10 cellular contexts compared by ENCODE assay signal in the genomic region with DNA sequence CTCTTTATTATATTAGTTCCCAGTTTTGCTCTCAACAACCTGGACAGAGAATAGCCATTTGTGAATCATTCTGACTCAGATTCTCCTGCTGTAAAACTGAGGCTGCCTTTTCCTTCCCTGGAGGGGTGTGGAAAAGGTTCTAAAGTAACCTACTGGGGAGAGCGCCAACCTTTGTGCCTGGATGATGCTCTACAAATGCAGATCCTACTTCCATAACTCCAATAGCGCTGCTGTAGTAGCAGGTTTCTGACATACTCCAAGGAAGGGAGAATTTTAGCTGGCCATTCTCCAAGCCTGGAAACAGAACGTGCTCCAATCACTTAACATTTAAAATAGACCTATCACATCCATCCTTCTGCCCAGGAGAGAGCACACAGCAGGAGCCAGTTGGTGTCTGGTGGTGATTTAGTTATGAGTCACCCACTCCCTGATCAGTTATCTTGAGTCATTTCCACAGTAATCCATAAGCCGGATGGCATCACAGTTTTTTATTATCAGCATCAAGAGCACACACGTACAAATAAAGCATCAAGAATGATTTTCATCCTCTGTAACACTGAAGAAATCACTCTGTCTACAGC. TPM values are rescaled to one million over a fixed set of nuclear protein-coding genes. Genes with fewer than 3 reads are reported as not detected.
DNase-seq lines count a peak whose midpoint lies in the region; ATAC-seq and TF ChIP-seq lines count a peak whose summit lies in the region.
"Had no signal": no experiment of that assay in that cellular context is flagged by ENCODE, and none has a peak within 500 bp of the region (broad histone marks: within the 10 kb centered on the region; RNA-seq: fewer than 3 reads in every experiment).

No MANE protein-coding gene starts in this region.

- TF ChIP-seq CTCF in brain (conservative IDR thresholded peaks at IDR 0.05) = no peak

- H3K9me3 Mint-ChIP-seq in brain = no peaks in the 10 kb centered on the region
- H3K9me3 Mint-ChIP-seq in activated CD8-positive, alpha-beta T cell treated with anti-CD3 and anti-CD28 coated beads, Interleukin-2, amount 10 ng/mL, durations not matched to agents 7 days and 5 days (ENCODE audit: insufficient read depth) = no peaks in the 10 kb centered on the region
- H3K9me3 Mint-ChIP-seq: stimulated activated naive CD8-positive, alpha-beta T cell treated with anti-CD3 and anti-CD28 coated beads, Interleukin-15, Interleukin-2, amounts not matched to agents 100 ng/mL and 50 ng/mL, for 24 hours had no signal

- H3K9me3 ChIP-seq in MG63 (no peaks in the 10 kb centered on the region), neuronal stem cell (replicated peaks in 1 of 2; ENCODE audit: control insufficient read depth in 2 of 2, insufficient read depth in 1 of 2, low read depth in 1 of 2, low read length in 2 of 2) (no peaks in the 10 kb centered on the region)
- H3K9me3 ChIP-seq: gastrocnemius medialis had no signal

- H3K9ac ChIP-seq in neuronal stem cell (ENCODE audit: low read depth, low read length, poor library complexity) = no peak overlapping the region

- H3K4me1 Mint-ChIP-seq in brain = peaks cover 28% of the 10 kb centered on the region
- H3K4me1 Mint-ChIP-seq in activated CD8-positive, alpha-beta T cell treated with anti-CD3 and anti-CD28 coated beads, Interleukin-2, amount 10 ng/mL, durations not matched to agents 7 days and 5 days (ENCODE audit: low read depth) = no peaks in the 10 kb centered on the region

- H3K79me1 ChIP-seq in neuronal stem cell (ENCODE audit: low read depth, low read length) = no peaks in the 10 kb centered on the region

- H3K4me1 ChIP-seq in neuronal stem cell (ENCODE audit: control insufficient read depth in 2 of 2, insufficient read depth in 1 of 2, low read depth in 1 of 2, low read length in 2 of 2) = peaks cover 2 to 3% of the 10 kb centered on the region in 2 donors
- H3K4me1 ChIP-seq: gastrocnemius medialis had no signal

- no peak overlapping the region for H2BK120ac ChIP-seq in neuronal stem cell (ENCODE audit: low read depth, low read length)

- ATAC-seq in activated CD8-positive, alpha-beta T cell treated with anti-CD3 and anti-CD28 coated beads, Interleukin-2, amount 10 ng/mL, durations not matched to agents 7 days and 5 days = no peak
- ATAC-seq: gastrocnemius medialis had no signal

- no peak overlapping the region for H4K8ac ChIP-seq in neuronal stem cell (ENCODE audit: low read depth, low read length)

- H2AFZ ChIP-seq in neuronal stem cell (ENCODE audit: low read length) = peak overlapping the region; percentile 13

- H3K36me3 ChIP-seq in MG63 (no peaks in the 10 kb centered on the region), neuronal stem cell (replicated peaks in 1 of 2; ENCODE audit: control insufficient read depth in 2 of 2, insufficient read depth in 2 of 2, low read length in 2 of 2) (no peaks in the 10 kb centered on the region)
- H3K36me3 ChIP-seq: gastrocnemius medialis had no signal

- H3K4me2 ChIP-seq in neuronal stem cell (ENCODE audit: insufficient read depth, low read length, poor library complexity, severe bottlenecking) = no peak overlapping the region

- H3K23ac ChIP-seq in neuronal stem cell (ENCODE audit: low read depth, low read length, poor library complexity) = no peak overlapping the region

- H3K14ac ChIP-seq in neuronal stem cell (ENCODE audit: low read length) = no peak overlapping the region

- POLR2A ChIA-PET in activated CD8-positive, alpha-beta T cell treated with anti-CD3 and anti-CD28 coated beads, Interleukin-2, amount 10 ng/mL, durations not matched to agents 7 days and 5 days (lab: Charles Lee) = no interaction called here

- no peak overlapping the region for H2BK12ac ChIP-seq in neuronal stem cell (ENCODE audit: low read length)

- H3K27me3 Mint-ChIP-seq in brain = peaks cover 3% of the 10 kb centered on the region
- peaks cover 11% of the 10 kb centered on the region for H3K27me3 Mint-ChIP-seq in activated CD8-positive, alpha-beta T cell treated with anti-CD3 and anti-CD28 coated beads, Interleukin-2, amount 10 ng/mL, durations not matched to agents 7 days and 5 days (ENCODE audit: low read depth)

- no peak overlapping the region for H3K4me3 ChIP-seq in MG63
- no peak overlapping the region for H3K4me3 ChIP-seq in neuronal stem cell (ENCODE audit: low read length in 2 of 2)
- H3K4me3 ChIP-seq: gastrocnemius medialis had no signal

- H3K27ac Mint-ChIP-seq in brain = peak overlapping the region in 3 of 5 experiments; percentile 7 to 87 (median 81)
- H3K27ac Mint-ChIP-seq in activated CD8-positive, alpha-beta T cell treated with anti-CD3 and anti-CD28 coated beads, Interleukin-2, amount 10 ng/mL, durations not matched to agents 7 days and 5 days = no peak overlapping the region
- H3K27ac Mint-ChIP-seq: stimulated activated naive CD8-positive, alpha-beta T cell treated with anti-CD3 and anti-CD28 coated beads, Interleukin-15, Interleukin-2, amounts not matched to agents 100 ng/mL and 50 ng/mL, for 24 hours had no signal

- no peak overlapping the region for H3K4me3 Mint-ChIP-seq in brain
- H3K4me3 Mint-ChIP-seq in activated CD8-positive, alpha-beta T cell treated with anti-CD3 and anti-CD28 coated beads, Interleukin-2, amount 10 ng/mL, durations not matched to agents 7 days and 5 days = no peak overlapping the region
- H3K4me3 Mint-ChIP-seq: stimulated activated naive CD8-positive, alpha-beta T cell treated with anti-CD3 and anti-CD28 coated beads, Interleukin-15, Interleukin-2, amounts not matched to agents 100 ng/mL and 50 ng/mL, for 24 hours had no signal

- no CpG with 5 or more reads among the region's 5 CpGs for WGBS in neuronal stem cell (ENCODE audit: extremely low coverage in 2 of 2, insufficient read length in 2 of 2, insufficient replicate concordance in 1 of 2), 2 donors

- H3K36me3 Mint-ChIP-seq in brain = no peaks in the 10 kb centered on the region
- no peaks in the 10 kb centered on the region for H3K36me3 Mint-ChIP-seq in activated CD8-positive, alpha-beta T cell treated with anti-CD3 and anti-CD28 coated beads, Interleukin-2, amount 10 ng/mL, durations not matched to agents 7 days and 5 days (ENCODE audit: low read depth)

- H3K27me3 ChIP-seq in MG63 (no peaks in the 10 kb centered on the region), neuronal stem cell (ENCODE audit: control insufficient read depth in 3 of 3, insufficient read depth in 3 of 3, low read depth in 1 of 3, low read length in 3 of 3) (no peaks in the 10 kb centered on the region)
- H3K27me3 ChIP-seq: gastrocnemius medialis had no signal

- no peak overlapping the region for H3K27ac ChIP-seq in neuronal stem cell (replicated peaks; ENCODE audit: low read length)
- H3K27ac ChIP-seq: gastrocnemius medialis had no signal

- no peak overlapping the region for H4K91ac ChIP-seq in neuronal stem cell (ENCODE audit: low read depth, low read length, poor library complexity)

- CTCF ChIA-PET in activated CD8-positive, alpha-beta T cell treated with anti-CD3 and anti-CD28 coated beads, Interleukin-2, amount 10 ng/mL, durations not matched to agents 7 days and 5 days (lab: Charles Lee) = interaction anchor here (1.2 kb wide), 1 partner anchor 9 kb away, joined by 3 read pairs; no protein-coding TSS in a partner anchor

- H2AK5ac ChIP-seq in neuronal stem cell (ENCODE audit: low read depth, low read length) = no peak overlapping the region

- H3K18ac ChIP-seq in neuronal stem cell (ENCODE audit: low read length) = no peak overlapping the region

- H3K4ac ChIP-seq in neuronal stem cell (ENCODE audit: low read length) = no peak overlapping the region

- no peak overlapping the region for H2BK15ac ChIP-seq in neuronal stem cell (ENCODE audit: low read length)

- peak; percentile 86 for DNase-seq in EH (ENCODE audit: low read depth)
- peak; percentile 82 for DNase-seq in MG63
- no peak for DNase-seq in neuronal stem cell (ENCODE audit: low spot score)
- DNase-seq in activated CD8-positive, alpha-beta T cell treated with anti-CD3 and anti-CD28 coated beads, Interleukin-2, amount 10 ng/mL, durations not matched to agents 7 days and 5 days = no peak
- no peak for DNase-seq in NCI-H187 treated with DMSO at 0.1 percent for 48 hours (lab: John Stamatoyannopoulos, UW)
- DNase-seq in ureter (ENCODE audit: low spot score) = no peak
- no peak for DNase-seq in activated naive CD4-positive, alpha-beta T cell treated with anti-CD3 and anti-CD28 coated beads, Interleukin-2, amount 50 U/mL, for 16 hours
- DNase-seq: gastrocnemius medialis had no signal

- H2BK5ac ChIP-seq in neuronal stem cell (ENCODE audit: low read length) = no peak overlapping the region

RNA-seq across cellular contexts. Expression of a gene that starts 38.3 kb away (rescaled TPM):
- total RNA-seq in MG63 (2014; rRNA removed; shearing (Covaris generic); ENCODE audit: low replicate concordance) = not detected in 2 replicates
- polyA plus RNA-seq in brain (ENCODE audit: insufficient read depth, low read depth, low replicate concordance) = 0.15 TPM
- polyA plus RNA-seq in neuronal stem cell (2013, experiment 1 of 2) = 0.03 TPM
- 0.06 TPM for polyA plus RNA-seq in neuronal stem cell (2013, experiment 2 of 2)
- total RNA-seq in activated CD8-positive, alpha-beta T cell treated with anti-CD3 and anti-CD28 coated beads, Interleukin-2, amount 10 ng/mL, durations not matched to agents 7 days and 5 days = under 1 TPM; 0.13 to 0.21 TPM
- total RNA-seq in ureter = 0.52 TPM

Comparison
In these comparisons a context has a peak if more than half of its experiments do, and no peak if none do; other contexts are left out.
1. DNase-seq: peak in EH (single experiment) and MG63 (single experiment); none in neuronal stem cell (single experiment), activated CD8-positive, alpha-beta T cell treated with anti-CD3 and anti-CD28 coated beads, Interleukin-2, amount 10 ng/mL, durations not matched to agents 7 days and 5 days (single experiment), NCI-H187 treated with DMSO at 0.1 percent for 48 hours (single experiment), ureter (single experiment) and activated naive CD4-positive, alpha-beta T cell treated with anti-CD3 and anti-CD28 coated beads, Interleukin-2, amount 50 U/mL, for 16 hours (single experiment).